In the genomic region with DNA sequence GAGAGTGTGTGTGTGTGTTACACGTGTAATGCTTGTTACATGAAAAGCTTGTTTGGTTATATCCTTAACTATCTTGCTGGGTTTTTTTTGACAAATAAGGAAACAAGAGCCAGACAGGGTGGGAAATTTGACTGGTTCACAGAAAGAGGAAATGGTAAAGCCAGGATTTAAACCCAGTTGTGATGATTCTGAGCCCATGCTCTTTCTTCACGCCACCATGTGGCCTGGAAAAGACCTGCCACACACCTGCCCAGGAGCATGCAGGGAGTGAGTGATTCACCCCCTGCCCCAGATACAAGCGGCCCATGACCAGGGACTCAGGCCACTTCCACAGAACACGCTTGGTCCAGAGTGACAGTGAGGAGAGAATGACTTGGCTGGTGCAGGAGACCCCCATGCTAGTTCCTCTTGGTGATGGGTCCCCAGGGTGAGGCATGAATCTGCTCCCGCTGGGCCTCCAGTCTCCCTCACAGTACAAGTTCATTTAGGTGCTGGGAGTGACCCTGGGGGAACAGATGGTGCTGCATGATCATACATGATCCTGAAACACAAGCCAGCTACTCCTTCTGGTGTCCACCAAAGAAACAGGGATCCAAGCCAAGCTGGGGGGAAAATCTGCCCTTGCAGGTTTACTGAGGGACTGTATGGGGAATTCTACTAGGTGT, we compare ENCODE assay signal across 15 cellular contexts. TPM values are rescaled to one million over a fixed set of nuclear protein-coding genes. Genes with fewer than 3 reads are reported as not detected.
DNase-seq lines count a peak whose midpoint lies in the region; ATAC-seq, FAIRE-seq and TF ChIP-seq lines count a peak whose summit lies in the region.
"Had no signal": no experiment of that assay in that cellular context is flagged by ENCODE, and none has a peak within 500 bp of the region (broad histone marks: within the 10 kb centered on the region; RNA-seq: fewer than 3 reads in every experiment).

No MANE protein-coding gene starts in this region.

- no peak for TF ChIP-seq POLR2A in H54 (IDR thresholded peaks at IDR 0.05; ENCODE audit: low read depth, low read length)

- intact Hi-C loops in dorsolateral prefrontal cortex (cut with DNase I): no loop called here

- H3K9me3 Mint-ChIP-seq in WTC11 (peaks cover 5% of the 10 kb centered on the region), mesothelial cell of epicardium (no peaks in the 10 kb centered on the region)
- no peaks in the 10 kb centered on the region for H3K9me3 Mint-ChIP-seq in stimulated activated effector memory CD8-positive, alpha-beta T cell treated with anti-CD3 and anti-CD28 coated beads, Interleukin-12 subunit alpha, Interleukin-12 subunit beta, amount 100 ng/mL, for 72 hours
- H3K9me3 Mint-ChIP-seq: T-helper 2 cell treated with Interferon-gamma antibody and Interleukin-4, amounts not matched to agents 5 μg/mL and 100 μg/mL, for 36 hours had no signal

- no peak for DNase-seq in GM06990 (ENCODE audit: extremely low read depth, insufficient read length)
- no peak for DNase-seq in WTC11 (ENCODE audit: low spot score)
- no peak for DNase-seq in mesothelial cell of epicardium (ENCODE audit: low spot score in 2 of 2, unreplicated experiment in 2 of 2)
- DNase-seq in stimulated activated effector memory CD8-positive, alpha-beta T cell treated with anti-CD3 and anti-CD28 coated beads, Interleukin-12 subunit alpha, Interleukin-12 subunit beta, amount 100 ng/mL, for 72 hours (ENCODE audit: low spot score in 2 of 2): no peak
- DNase-seq in NCI-H774 (lab: John Stamatoyannopoulos, UW): no peak
- no peak for DNase-seq in H54 (ENCODE audit: insufficient read length, low spot score)
- no peak for DNase-seq in dorsolateral prefrontal cortex
- DNase-seq: activated CD8-positive, alpha-beta memory T cell treated with anti-CD3 and anti-CD28 coated beads, Interleukin-2, amount 50 U/mL, for 4 hours; esophagus squamous epithelium; NCI-H69 had no signal

- no peak for FAIRE-seq in H54 (lab: Jason Lieb, UNC)

- H3K27me3 ChIP-seq in GM06990 (replicated peaks; ENCODE audit: control insufficient read depth, insufficient read depth, low read length): peaks cover 5% of the 10 kb centered on the region; the same call in 1 of the 2 replicates
- no peaks in the 10 kb centered on the region for H3K27me3 ChIP-seq in dorsolateral prefrontal cortex

- ATAC-seq in HG03354 (IDR thresholded peaks at IDR 0.05; ENCODE audit: poor library complexity, severe bottlenecking, unreplicated experiment): peak; percentile 38
- peak; percentile 36 for ATAC-seq in WTC11
- no peak for ATAC-seq in stimulated activated effector memory CD8-positive, alpha-beta T cell treated with anti-CD3 and anti-CD28 coated beads, Interleukin-12 subunit alpha, Interleukin-12 subunit beta, amount 100 ng/mL, for 72 hours

- H3K4me1 Mint-ChIP-seq in WTC11: peaks cover 12% of the 10 kb centered on the region
- H3K4me1 Mint-ChIP-seq in mesothelial cell of epicardium: peaks cover 24% of the 10 kb centered on the region
- H3K4me1 Mint-ChIP-seq in stimulated activated effector memory CD8-positive, alpha-beta T cell treated with anti-CD3 and anti-CD28 coated beads, Interleukin-12 subunit alpha, Interleukin-12 subunit beta, amount 100 ng/mL, for 72 hours: no peaks in the 10 kb centered on the region

- CTCF ChIA-PET in WTC11 (lab: Charles Lee): interaction anchor here (1.5 to 5.9 kb wide), 2 partner anchors 22 to 117 kb away, joined by 10 to 67 read pairs; no protein-coding TSS in a partner anchor

- POLR2A ChIA-PET in WTC11 (lab: Charles Lee): interaction anchor here (0.7 kb wide), 1 partner anchor 60 kb away, joined by 3 read pairs; no protein-coding TSS in a partner anchor

- TF ChIP-seq CTCF in GM06990 (IDR thresholded peaks at IDR 0.05; ENCODE audit: insufficient read depth, low read length, poor library complexity, severe bottlenecking) (peak; percentile 38), WTC11 (IDR thresholded peaks at IDR 0.05) (no peak), mesothelial cell of epicardium (IDR thresholded peaks at IDR 0.05; ENCODE audit: unreplicated experiment) (no peak), dorsolateral prefrontal cortex (IDR thresholded peaks at IDR 0.05 in 54 of 56, conservative IDR thresholded peaks at IDR 0.05 in 2 of 56; ENCODE audit: low read depth in 1 of 56, partially characterized antibody in 56 of 56) (no peak)

- H3K36me3 Mint-ChIP-seq in WTC11 (no peaks in the 10 kb centered on the region), mesothelial cell of epicardium (no peaks in the 10 kb centered on the region)
- no peaks in the 10 kb centered on the region for H3K36me3 Mint-ChIP-seq in stimulated activated effector memory CD8-positive, alpha-beta T cell treated with anti-CD3 and anti-CD28 coated beads, Interleukin-12 subunit alpha, Interleukin-12 subunit beta, amount 100 ng/mL, for 72 hours

- H3K27ac Mint-ChIP-seq in WTC11: no peak overlapping the region
- peak overlapping the region; percentile 22 for H3K27ac Mint-ChIP-seq in mesothelial cell of epicardium
- no peak overlapping the region for H3K27ac Mint-ChIP-seq in stimulated activated effector memory CD8-positive, alpha-beta T cell treated with anti-CD3 and anti-CD28 coated beads, Interleukin-12 subunit alpha, Interleukin-12 subunit beta, amount 100 ng/mL, for 72 hours
- H3K27ac Mint-ChIP-seq: T-helper 2 cell treated with Interferon-gamma antibody and Interleukin-4, amounts not matched to agents 5 μg/mL and 100 μg/mL, for 36 hours had no signal

- H3K27ac ChIP-seq in dorsolateral prefrontal cortex: peak overlapping the region in 2 of 59 donors; percentile 3 to 34
- H3K27ac ChIP-seq: GM23248, parathyroid adenoma, thoracic aorta had no signal

- no peak overlapping the region for H3K4me3 Mint-ChIP-seq in WTC11
- no peak overlapping the region for H3K4me3 Mint-ChIP-seq in mesothelial cell of epicardium
- H3K4me3 Mint-ChIP-seq in stimulated activated effector memory CD8-positive, alpha-beta T cell treated with anti-CD3 and anti-CD28 coated beads, Interleukin-12 subunit alpha, Interleukin-12 subunit beta, amount 100 ng/mL, for 72 hours: no peak overlapping the region
- H3K4me3 Mint-ChIP-seq: T-helper 2 cell treated with Interferon-gamma antibody and Interleukin-4, amounts not matched to agents 5 μg/mL and 100 μg/mL, for 36 hours had no signal

- H3K36me3 ChIP-seq in GM06990 (ENCODE audit: control insufficient read depth, insufficient read depth, low read length): no peaks in the 10 kb centered on the region
- H3K36me3 ChIP-seq: esophagus squamous epithelium, thoracic aorta had no signal

- H3K27me3 Mint-ChIP-seq in WTC11 (ENCODE audit: low read depth) (peaks cover 22% of the 10 kb centered on the region), mesothelial cell of epicardium (ENCODE audit: low read depth) (peaks cover 15% of the 10 kb centered on the region)

- H3K4me3 ChIP-seq in GM06990 (replicated peaks; ENCODE audit: low read depth, low read length) (no peak overlapping the region), dorsolateral prefrontal cortex (no peak overlapping the region)
- H3K4me3 ChIP-seq: esophagus squamous epithelium, GM23248, thoracic aorta had no signal

TF ChIP-seq in WTC11, 78 proteins besides CTCF, POLR2A, EP300 and RAD21:
- TF ChIP-seq RORB (CRISPR knock-in tag; IDR thresholded peaks at IDR 0.05): no peak
- TF ChIP-seq PREB (CRISPR knock-in tag; IDR thresholded peaks at IDR 0.05; ENCODE audit: borderline replicate concordance): no peak
- no peak for TF ChIP-seq ELF4 (CRISPR knock-in tag; IDR thresholded peaks at IDR 0.05; ENCODE audit: low read depth)
- TF ChIP-seq JAZF1 (CRISPR knock-in tag; IDR thresholded peaks at IDR 0.05): no peak

RNA-seq across cellular contexts. Expression of gene EIF5AL1, which starts 21.0 kb away (rescaled TPM):
- total RNA-seq in WTC11 (2021) (0.17 to 0.23 TPM (median 0.21 TPM) in 3 replicates), mesothelial cell of epicardium (0.07 TPM in 2 of 3 replicates, not detected in the other), dorsolateral prefrontal cortex (1 to 10 TPM in 4 of 120 experiments, under 1 TPM in 73, not detected in 43; 0.11 to 1.1 (median 0.44) TPM)

RNA-seq across cellular contexts. Expression of gene ZCCHC24, which starts 45.9 kb away (rescaled TPM):
- total RNA-seq in WTC11 (2021): 6.0 to 7.7 TPM (median 6.2 TPM) in 3 replicates
- total RNA-seq in mesothelial cell of epicardium: 31.8 to 34.0 TPM (median 33.2 TPM) in 3 replicates
- 100 to 1,000 TPM in 56 of 120 experiments, 10 to 100 TPM in 64; 46.7 to 245 (median 97.2) TPM for total RNA-seq in dorsolateral prefrontal cortex
